Comparison of ENCODE assay signal across 1 cellular context in genomic region chr3:136932978-136933812, GRCh38.
TF ChIP-seq lines count a peak whose summit lies in the region.

No MANE protein-coding gene starts in this region.

TF ChIP-seq in GM12878, 131 proteins besides CTCF, POLR2A, EP300 and RAD21 (continued from another document):
- TF ChIP-seq E4F1 (IDR thresholded peaks at IDR 0.05; ENCODE audit: borderline replicate concordance, partially characterized antibody) = no peak
- no peak for TF ChIP-seq EED (IDR thresholded peaks at IDR 0.05; ENCODE audit: low read depth)
- no peak for TF ChIP-seq RB1 (IDR thresholded peaks at IDR 0.05; ENCODE audit: borderline replicate concordance)
- no peak for TF ChIP-seq STAT1 (conservative IDR thresholded peaks at IDR 0.05)
- TF ChIP-seq GATAD2B (conservative IDR thresholded peaks at IDR 0.05; ENCODE audit: low read depth) = no peak
- TF ChIP-seq, protein P1, sequence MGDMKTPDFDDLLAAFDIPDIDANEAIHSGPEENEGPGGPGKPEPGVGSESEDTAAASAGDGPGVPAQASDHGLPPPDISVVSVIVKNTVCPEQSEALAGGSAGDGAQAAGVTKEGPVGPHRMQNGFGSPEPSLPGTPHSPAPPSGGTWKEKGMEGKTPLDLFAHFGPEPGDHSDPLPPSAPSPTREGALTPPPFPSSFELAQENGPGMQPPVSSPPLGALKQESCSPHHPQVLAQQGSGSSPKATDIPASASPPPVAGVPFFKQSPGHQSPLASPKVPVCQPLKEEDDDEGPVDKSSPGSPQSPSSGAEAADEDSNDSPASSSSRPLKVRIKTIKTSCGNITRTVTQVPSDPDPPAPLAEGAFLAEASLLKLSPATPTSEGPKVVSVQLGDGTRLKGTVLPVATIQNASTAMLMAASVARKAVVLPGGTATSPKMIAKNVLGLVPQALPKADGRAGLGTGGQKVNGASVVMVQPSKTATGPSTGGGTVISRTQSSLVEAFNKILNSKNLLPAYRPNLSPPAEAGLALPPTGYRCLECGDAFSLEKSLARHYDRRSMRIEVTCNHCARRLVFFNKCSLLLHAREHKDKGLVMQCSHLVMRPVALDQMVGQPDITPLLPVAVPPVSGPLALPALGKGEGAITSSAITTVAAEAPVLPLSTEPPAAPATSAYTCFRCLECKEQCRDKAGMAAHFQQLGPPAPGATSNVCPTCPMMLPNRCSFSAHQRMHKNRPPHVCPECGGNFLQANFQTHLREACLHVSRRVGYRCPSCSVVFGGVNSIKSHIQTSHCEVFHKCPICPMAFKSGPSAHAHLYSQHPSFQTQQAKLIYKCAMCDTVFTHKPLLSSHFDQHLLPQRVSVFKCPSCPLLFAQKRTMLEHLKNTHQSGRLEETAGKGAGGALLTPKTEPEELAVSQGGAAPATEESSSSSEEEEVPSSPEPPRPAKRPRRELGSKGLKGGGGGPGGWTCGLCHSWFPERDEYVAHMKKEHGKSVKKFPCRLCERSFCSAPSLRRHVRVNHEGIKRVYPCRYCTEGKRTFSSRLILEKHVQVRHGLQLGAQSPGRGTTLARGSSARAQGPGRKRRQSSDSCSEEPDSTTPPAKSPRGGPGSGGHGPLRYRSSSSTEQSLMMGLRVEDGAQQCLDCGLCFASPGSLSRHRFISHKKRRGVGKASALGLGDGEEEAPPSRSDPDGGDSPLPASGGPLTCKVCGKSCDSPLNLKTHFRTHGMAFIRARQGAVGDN (IDR thresholded peaks at IDR 0.05) = no peak
- TF ChIP-seq MTA2 (IDR thresholded peaks at IDR 0.05; ENCODE audit: low read depth) = no peak
- no peak for TF ChIP-seq SP1 (IDR thresholded peaks at IDR 0.05; ENCODE audit: low read depth, low read length)
- no peak for TF ChIP-seq SMARCA5 (IDR thresholded peaks at IDR 0.05)
- TF ChIP-seq POU2F2 (IDR thresholded peaks at IDR 0.05; ENCODE audit: borderline replicate concordance, low read depth, low read length) = no peak
- no peak for TF ChIP-seq TBL1XR1 (IDR thresholded peaks at IDR 0.05; ENCODE audit: low read depth, low read length)
- no peak for TF ChIP-seq IKZF2 (IDR thresholded peaks at IDR 0.05)
- TF ChIP-seq, protein P2, sequence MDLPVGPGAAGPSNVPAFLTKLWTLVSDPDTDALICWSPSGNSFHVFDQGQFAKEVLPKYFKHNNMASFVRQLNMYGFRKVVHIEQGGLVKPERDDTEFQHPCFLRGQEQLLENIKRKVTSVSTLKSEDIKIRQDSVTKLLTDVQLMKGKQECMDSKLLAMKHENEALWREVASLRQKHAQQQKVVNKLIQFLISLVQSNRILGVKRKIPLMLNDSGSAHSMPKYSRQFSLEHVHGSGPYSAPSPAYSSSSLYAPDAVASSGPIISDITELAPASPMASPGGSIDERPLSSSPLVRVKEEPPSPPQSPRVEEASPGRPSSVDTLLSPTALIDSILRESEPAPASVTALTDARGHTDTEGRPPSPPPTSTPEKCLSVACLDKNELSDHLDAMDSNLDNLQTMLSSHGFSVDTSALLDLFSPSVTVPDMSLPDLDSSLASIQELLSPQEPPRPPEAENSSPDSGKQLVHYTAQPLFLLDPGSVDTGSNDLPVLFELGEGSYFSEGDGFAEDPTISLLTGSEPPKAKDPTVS (IDR thresholded peaks at IDR 0.05; ENCODE audit: low read depth, low read length) = no peak
- TF ChIP-seq WRNIP1 (IDR thresholded peaks at IDR 0.05; ENCODE audit: borderline replicate concordance, low read depth, low read length) = no peak
